In genomic region chr11:118621071-118621815, GRCh38 we compare ENCODE assay signal across 1 cellular context.
TF ChIP-seq lines count a peak whose summit lies in the region.

No MANE protein-coding gene starts in this region.

TF ChIP-seq in IMR-90, 13 proteins besides CTCF, POLR2A, EP300 and RAD21:
- no peak for TF ChIP-seq NFE2L2 (IDR thresholded peaks at IDR 0.05; ENCODE audit: low read depth, low read length)
- TF ChIP-seq FOS (IDR thresholded peaks at IDR 0.05; ENCODE audit: low read depth, low read length): no peak
- TF ChIP-seq CHD1 (IDR thresholded peaks at IDR 0.05; ENCODE audit: low read depth, low read length): no peak
- TF ChIP-seq MAZ (IDR thresholded peaks at IDR 0.05; ENCODE audit: borderline replicate concordance, low read depth, low read length): peak; percentile 95
